Comparison of ENCODE assay signal across 13 cellular contexts in genomic region chr10:8416755-8417154, GRCh38.
DNase-seq lines count a peak whose midpoint lies in the region; ATAC-seq and TF ChIP-seq lines count a peak whose summit lies in the region.
"Had no signal": no experiment of that assay in that cellular context is flagged by ENCODE, and none has a peak within 500 bp of the region (broad histone marks: within the 10 kb centered on the region; RNA-seq: fewer than 3 reads in every experiment).

No MANE protein-coding gene starts in this region.

- peak; percentile 6 for DNase-seq in activated T-cell treated with anti-CD3 and anti-CD28 coated beads, Interleukin-2, amount 50 U/mL, for 4 hours
- DNase-seq in activated T-cell treated with anti-CD3 and anti-CD28 coated beads, Interleukin-2, amount 50 U/mL, for 1 hour, result no peak
- DNase-seq in MV-4-11 (lab: John Stamatoyannopoulos, UW) (no peak), MG63 (no peak), hepatocyte (ENCODE audit: low spot score) (no peak)
- DNase-seq: activated CD8-positive, alpha-beta memory T cell treated with anti-CD3 and anti-CD28 coated beads for 24 hours; hypothalamus; NCI-H1048; substantia nigra had no signal

- no peaks in the 10 kb centered on the region for H3K27me3 Mint-ChIP-seq in activated T-cell treated with anti-CD3 and anti-CD28 coated beads, Interleukin-2, amount 50 U/mL, for 4 hours (ENCODE audit: low read depth)
- H3K27me3 Mint-ChIP-seq in activated T-helper 17 cell treated with anti-CD3 and anti-CD28 coated beads, Interleukin-2, amount 50 U/mL, for 72 hours, result no peaks in the 10 kb centered on the region
- H3K27me3 Mint-ChIP-seq in stimulated activated naive CD8-positive, alpha-beta T cell treated with anti-CD3 and anti-CD28 coated beads, Interleukin-15, Interleukin-2, amounts not matched to agents 100 ng/mL and 50 ng/mL, for 24 hours, result no peaks in the 10 kb centered on the region

- H3K79me2 ChIP-seq in hepatocyte, result no peaks in the 10 kb centered on the region

- no peaks in the 10 kb centered on the region for H3K9me2 ChIP-seq in hepatocyte (replicated peaks; ENCODE audit: insufficient read depth)

- no peaks in the 10 kb centered on the region for H3K36me3 ChIP-seq in MG63
- no peaks in the 10 kb centered on the region for H3K36me3 ChIP-seq in hepatocyte (replicated peaks; ENCODE audit: insufficient read depth, low read depth)

- no peaks in the 10 kb centered on the region for H4K20me1 ChIP-seq in hepatocyte (ENCODE audit: insufficient read depth, poor library complexity, severe bottlenecking)

- no peaks in the 10 kb centered on the region for H3K9me3 ChIP-seq in MG63
- H3K9me3 ChIP-seq in hepatocyte (ENCODE audit: low read depth), result no peaks in the 10 kb centered on the region

- H3K4me2 ChIP-seq in hepatocyte, result no peak overlapping the region

- no peaks in the 10 kb centered on the region for H3K4me1 ChIP-seq in hepatocyte (ENCODE audit: insufficient read depth)

- ATAC-seq in activated T-cell treated with anti-CD3 and anti-CD28 coated beads, Interleukin-2, amount 50 U/mL, for 4 hours, result peak; percentile 50 to 54
- ATAC-seq in HG03342 (IDR thresholded peaks at IDR 0.05; ENCODE audit: unreplicated experiment), result peak; percentile 30
- ATAC-seq in activated T-helper 17 cell treated with anti-CD3 and anti-CD28 coated beads, Interleukin-2, amount 50 U/mL, for 72 hours (replicated peaks), result no peak
- ATAC-seq: SK-N-SH treated with all-trans-retinoic acid at 6 μM for 48 hours had no signal

- H3K4me3 Mint-ChIP-seq in activated T-cell treated with anti-CD3 and anti-CD28 coated beads, Interleukin-2, amount 50 U/mL, for 4 hours, result peak overlapping the region; percentile 7
- peak overlapping the region; percentile 44 for H3K4me3 Mint-ChIP-seq in activated T-helper 17 cell treated with anti-CD3 and anti-CD28 coated beads, Interleukin-2, amount 50 U/mL, for 72 hours
- H3K4me3 Mint-ChIP-seq in stimulated activated naive CD8-positive, alpha-beta T cell treated with anti-CD3 and anti-CD28 coated beads, Interleukin-15, Interleukin-2, amounts not matched to agents 100 ng/mL and 50 ng/mL, for 24 hours, result no peak overlapping the region

- no peak for TF ChIP-seq CTCF in hepatocyte (IDR thresholded peaks at IDR 0.05; ENCODE audit: poor library complexity)

- H2AFZ ChIP-seq in hepatocyte, result no peak overlapping the region

- H3K27me3 ChIP-seq in MG63 (no peaks in the 10 kb centered on the region), hepatocyte (no peaks in the 10 kb centered on the region)

- H3K36me3 Mint-ChIP-seq in activated T-cell treated with anti-CD3 and anti-CD28 coated beads, Interleukin-2, amount 50 U/mL, for 4 hours (ENCODE audit: insufficient read depth), result no peaks in the 10 kb centered on the region
- H3K36me3 Mint-ChIP-seq in activated T-helper 17 cell treated with anti-CD3 and anti-CD28 coated beads, Interleukin-2, amount 50 U/mL, for 72 hours (ENCODE audit: low read depth), result no peaks in the 10 kb centered on the region
- H3K36me3 Mint-ChIP-seq in stimulated activated naive CD8-positive, alpha-beta T cell treated with anti-CD3 and anti-CD28 coated beads, Interleukin-15, Interleukin-2, amounts not matched to agents 100 ng/mL and 50 ng/mL, for 24 hours (ENCODE audit: low read depth), result no peaks in the 10 kb centered on the region

- no peaks in the 10 kb centered on the region for H3K9me3 Mint-ChIP-seq in activated T-cell treated with anti-CD3 and anti-CD28 coated beads, Interleukin-2, amount 50 U/mL, for 4 hours
- peaks cover 4% of the 10 kb centered on the region for H3K9me3 Mint-ChIP-seq in activated T-helper 17 cell treated with anti-CD3 and anti-CD28 coated beads, Interleukin-2, amount 50 U/mL, for 72 hours
- H3K9me3 Mint-ChIP-seq in stimulated activated naive CD8-positive, alpha-beta T cell treated with anti-CD3 and anti-CD28 coated beads, Interleukin-15, Interleukin-2, amounts not matched to agents 100 ng/mL and 50 ng/mL, for 24 hours, result peaks cover 6% of the 10 kb centered on the region

- H3K4me3 ChIP-seq in MG63 (no peak overlapping the region), hepatocyte (no peak overlapping the region)

- H3K27ac Mint-ChIP-seq in activated T-helper 17 cell treated with anti-CD3 and anti-CD28 coated beads, Interleukin-2, amount 50 U/mL, for 72 hours, result peak overlapping the region; percentile 81
- H3K27ac Mint-ChIP-seq in stimulated activated naive CD8-positive, alpha-beta T cell treated with anti-CD3 and anti-CD28 coated beads, Interleukin-15, Interleukin-2, amounts not matched to agents 100 ng/mL and 50 ng/mL, for 24 hours, result peak overlapping the region; percentile 82

- H3K4me1 Mint-ChIP-seq in activated T-cell treated with anti-CD3 and anti-CD28 coated beads, Interleukin-2, amount 50 U/mL, for 4 hours (ENCODE audit: low read depth), result peaks cover 32% of the 10 kb centered on the region
- peaks cover 28% of the 10 kb centered on the region for H3K4me1 Mint-ChIP-seq in activated T-helper 17 cell treated with anti-CD3 and anti-CD28 coated beads, Interleukin-2, amount 50 U/mL, for 72 hours
- peaks cover 34% of the 10 kb centered on the region for H3K4me1 Mint-ChIP-seq in stimulated activated naive CD8-positive, alpha-beta T cell treated with anti-CD3 and anti-CD28 coated beads, Interleukin-15, Interleukin-2, amounts not matched to agents 100 ng/mL and 50 ng/mL, for 24 hours (ENCODE audit: low read depth)

- 75% methylated on average over 3 of the region's 3 CpGs for WGBS in hepatocyte (ENCODE audit: low lambda C conversion rate, missing lambda C conversion rate)

- H3K27ac ChIP-seq in hepatocyte, result no peak overlapping the region
